ENCODE assay signal across 20 cellular contexts in the genomic region with DNA sequence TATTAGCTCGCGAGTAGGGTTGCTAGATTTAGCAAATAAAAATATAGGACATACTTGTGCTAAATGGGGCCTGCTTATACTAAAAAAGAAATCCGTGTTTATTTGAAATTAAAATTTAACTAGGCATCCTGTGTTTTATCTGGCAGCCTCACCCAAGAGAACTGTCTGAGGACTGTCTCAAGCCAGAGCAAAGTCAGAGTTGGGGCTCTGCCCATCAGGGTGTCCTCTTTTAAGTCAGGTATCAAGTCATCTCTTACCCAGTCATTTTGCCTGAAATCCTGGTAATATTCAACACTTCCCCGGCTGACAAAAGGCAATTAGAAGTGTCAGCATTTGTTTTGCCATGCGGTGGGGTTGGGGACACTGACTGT. TPM values are rescaled to one million over a fixed set of nuclear protein-coding genes. Genes with fewer than 3 reads are reported as not detected.
DNase-seq lines count a peak whose midpoint lies in the region; ATAC-seq, FAIRE-seq and TF ChIP-seq lines count a peak whose summit lies in the region.
"Had no signal": no experiment of that assay in that cellular context is flagged by ENCODE, and none has a peak within 500 bp of the region (broad histone marks: within the 10 kb centered on the region; RNA-seq: fewer than 3 reads in every experiment).

No MANE protein-coding gene starts in this region.

- DNase-seq in HCT116 (ENCODE audit: low read depth, low spot score) (no peak), chondrocyte (ENCODE audit: low spot score) (no peak), ureter (ENCODE audit: low spot score) (peak; percentile 40), middle frontal gyrus (ENCODE audit: extremely low spot score, low spot score) (no peak), GM12891 (ENCODE audit: insufficient read length, low spot score) (no peak)
- DNase-seq in activated CD4-positive, CD25-positive, alpha-beta regulatory T cell (lab: John Stamatoyannopoulos, UW) = no peak
- DNase-seq: CD8-positive, alpha-beta memory T cell; KG1; NCI-H1105 treated with DMSO at 0.1 percent for 48 hours; NCI-H1694; NCI-H2081 treated with DMSO at 0.1 percent for 48 hours; NCI-H510A; NCI-H82; RPMI8226; SHP77 treated with DMSO at 0.1 percent for 48 hours had no signal

- H3K36me3 Mint-ChIP-seq in chondrocyte (ENCODE audit: low read depth) (peaks cover 1% of the 10 kb centered on the region), nephron (ENCODE audit: low read depth) (no peaks in the 10 kb centered on the region)

- no peaks in the 10 kb centered on the region for H3K27me3 ChIP-seq in HCT116 (ENCODE audit: insufficient read depth, low read length)
- H3K27me3 ChIP-seq: BLaER1 treated with 17β-estradiol and CSF1 and Interleukin-3, amounts not matched to agents 10 nM and 100 nM had no signal

- CTCF ChIA-PET in HCT116 (lab: Charles Lee) = no interaction called here

- ATAC-seq in HCT116 = no peak

- BruUV-seq in HCT116 (replicated peaks; lab: Mats Ljungman, UMichigan) = no TSS peak

- TF ChIP-seq CTCF in HCT116 (IDR thresholded peaks at IDR 0.05 in 2 of 3, conservative IDR thresholded peaks at IDR 0.05 in 1 of 3; ENCODE audit: borderline replicate concordance in 1 of 3, insufficient read depth in 1 of 3, low read depth in 2 of 3, low read length in 2 of 3) = no peak
- no peak for TF ChIP-seq CTCF in chondrocyte (IDR thresholded peaks at IDR 0.05)
- TF ChIP-seq CTCF in nephron (IDR thresholded peaks at IDR 0.05; ENCODE audit: unreplicated experiment in 3 of 3) = no peak

- H4K20me1 ChIP-seq in HCT116 (ENCODE audit: insufficient read depth) = no peaks in the 10 kb centered on the region
- H4K20me1 ChIP-seq: BLaER1 treated with 17β-estradiol and CSF1 and Interleukin-3, amounts not matched to agents 10 nM and 100 nM had no signal

- no peaks in the 10 kb centered on the region for H3K79me2 ChIP-seq in HCT116 (ENCODE audit: insufficient read depth, low read length)

- no peak for FAIRE-seq in GM12891 (lab: Jason Lieb, UNC)
- FAIRE-seq: D721Med, GM12892, GM18507 had no signal

- no peaks in the 10 kb centered on the region; a peak in 1 of 4 replicates for H3K9me3 ChIP-seq in HCT116 (ENCODE audit: control insufficient read depth in 1 of 2, insufficient read depth in 1 of 2, low read depth in 1 of 2, low read length in 2 of 2)

- H3K4me2 ChIP-seq in HCT116 (ENCODE audit: low read length) = peak overlapping the region; percentile 76
- H3K4me2 ChIP-seq: BLaER1 treated with 17β-estradiol and CSF1 and Interleukin-3, amounts not matched to agents 10 nM and 100 nM had no signal

- H3K9me3 Mint-ChIP-seq in chondrocyte (ENCODE audit: low read depth) (peaks cover 6% of the 10 kb centered on the region), nephron (peaks cover 11% of the 10 kb centered on the region)

- H3K27ac ChIP-seq in HCT116 (ENCODE audit: low read depth, low read length) = peak overlapping the region; percentile 70
- H3K27ac ChIP-seq: BLaER1 treated with 17β-estradiol and CSF1 and Interleukin-3, amounts not matched to agents 10 nM and 100 nM had no signal

- no peak for TF ChIP-seq RAD21 in HCT116 (IDR thresholded peaks at IDR 0.05; ENCODE audit: low read depth)

- no peaks in the 10 kb centered on the region for H3K36me3 ChIP-seq in HCT116 (ENCODE audit: control insufficient read depth in 1 of 2, insufficient read depth in 2 of 2, low read length in 2 of 2)

- peak overlapping the region in 1 of 2 experiments; percentile 45; a peak in 1 of 4 replicates for H3K4me3 ChIP-seq in HCT116 (replicated peaks in 1 of 2; ENCODE audit: low read depth in 1 of 2, low read length in 2 of 2)
- H3K4me3 ChIP-seq: BLaER1 treated with 17β-estradiol and CSF1 and Interleukin-3, amounts not matched to agents 10 nM and 100 nM had no signal

- H3K27ac Mint-ChIP-seq in chondrocyte (ENCODE audit: unreplicated experiment) = peak overlapping the region; percentile 53
- H3K27ac Mint-ChIP-seq in nephron = peak overlapping the region in 2 of 3 experiments; percentile 57 to 89
- H3K27ac Mint-ChIP-seq: CD8-positive, alpha-beta memory T cell had no signal

- H3K9ac ChIP-seq in HCT116 (ENCODE audit: low read length) = peak overlapping the region; percentile 52
- H3K9ac ChIP-seq: BLaER1 treated with 17β-estradiol and CSF1 and Interleukin-3, amounts not matched to agents 10 nM and 100 nM had no signal

- H2AFZ ChIP-seq in HCT116 (ENCODE audit: low read depth, low read length, poor library complexity, severe bottlenecking) = no peak overlapping the region

- peaks cover 40 to 46% of the 10 kb centered on the region in 2 experiments for H3K4me1 ChIP-seq in HCT116 (ENCODE audit: control insufficient read depth in 1 of 2, insufficient read depth in 2 of 2, low read length in 2 of 2)

- H3K4me1 Mint-ChIP-seq in chondrocyte (ENCODE audit: low read depth) (peaks cover 35% of the 10 kb centered on the region), nephron (peaks cover 39% of the 10 kb centered on the region)

- TF ChIP-seq POLR2A in HCT116 (IDR thresholded peaks at IDR 0.05; ENCODE audit: borderline replicate concordance, extremely low read depth, insufficient read depth, insufficient read length) (no peak), GM12891 (IDR thresholded peaks at IDR 0.05; ENCODE audit: low read depth, low read length) (no peak)

- RAD21 ChIA-PET in HCT116 (lab: Charles Lee; ENCODE audit: low non-redundant PET in 1 of 2, low total read pairs in 2 of 2, uncharacterized antibody in 2 of 2, unreplicated experiment in 2 of 2) = no interaction called here

- POLR2A ChIA-PET in HCT116 (lab: Charles Lee) = interaction anchor here (1.0 kb wide), 1 partner anchor 15 kb away, joined by 3 read pairs; no protein-coding TSS in a partner anchor

- no peaks in the 10 kb centered on the region for H3K9me2 ChIP-seq in HCT116 (ENCODE audit: insufficient read depth)

- intact Hi-C loops in HCT116 (cut with micrococcal nuclease) = loop anchor here (5.0 kb wide), 1 partner anchor 325 kb away; the partner anchor contains the start of gene C2orf68

- H3K4me3 Mint-ChIP-seq in chondrocyte (ENCODE audit: unreplicated experiment) = no peak overlapping the region
- H3K4me3 Mint-ChIP-seq in nephron = no peak overlapping the region
- H3K4me3 Mint-ChIP-seq: CD8-positive, alpha-beta memory T cell had no signal

- H3K27me3 Mint-ChIP-seq in chondrocyte (ENCODE audit: low read depth) (no peaks in the 10 kb centered on the region), nephron (ENCODE audit: low read depth) (no peaks in the 10 kb centered on the region)

TF ChIP-seq in HCT116, 20 proteins besides CTCF, POLR2A, EP300 and RAD21 (continues in another document):
- TF ChIP-seq ELF1 (IDR thresholded peaks at IDR 0.05; ENCODE audit: borderline replicate concordance, low read depth) (no peak), CBX3 (IDR thresholded peaks at IDR 0.05; ENCODE audit: low read depth) (no peak), JUND (IDR thresholded peaks at IDR 0.05) (no peak), CEBPB (IDR thresholded peaks at IDR 0.05; ENCODE audit: low read depth) (no peak), ZFX (IDR thresholded peaks at IDR 0.05) (no peak; the same call in 1 of the 2 replicates), SIN3A (IDR thresholded peaks at IDR 0.05; ENCODE audit: low read depth) (no peak), TCF7L2 (IDR thresholded peaks at IDR 0.05; ENCODE audit: borderline replicate concordance, extremely low read depth, insufficient read depth, insufficient read length) (no peak), YY1 (IDR thresholded peaks at IDR 0.05; ENCODE audit: extremely low read depth, insufficient replicate concordance, low read depth, low read length) (no peak), FOSL1 (IDR thresholded peaks at IDR 0.05; ENCODE audit: low read depth) (no peak)

TF ChIP-seq in GM12891, 5 proteins besides CTCF, POLR2A, EP300 and RAD21:
- no peak for TF ChIP-seq TAF1 (IDR thresholded peaks at IDR 0.05; ENCODE audit: low read depth, low read length)
- TF ChIP-seq POU2F2 (IDR thresholded peaks at IDR 0.05; ENCODE audit: low read depth, low read length) = no peak
- TF ChIP-seq POLR2AphosphoS5 (IDR thresholded peaks at IDR 0.05; ENCODE audit: low read depth, low read length) = no peak
- no peak for TF ChIP-seq SPI1 (IDR thresholded peaks at IDR 0.05; ENCODE audit: low read depth, low read length)

RNA-seq across cellular contexts. Expression of gene ST3GAL5, which starts 48.3 kb away (rescaled TPM):
- 14.8 TPM for total RNA-seq in HCT116 (2021; ENCODE audit: unreplicated experiment)
- polyA plus RNA-seq in HCT116 (2012) = 5.4 and 7.3 TPM in 2 replicates
- total RNA-seq in chondrocyte = 20.0 to 48.1 TPM (median 20.6 TPM) in 3 replicates
- 120 TPM for total RNA-seq in ureter
- polyA plus RNA-seq in GM12891 (2012; ENCODE audit: low read depth, missing spikeins) = 3.6 TPM
